In the genomic region with DNA sequence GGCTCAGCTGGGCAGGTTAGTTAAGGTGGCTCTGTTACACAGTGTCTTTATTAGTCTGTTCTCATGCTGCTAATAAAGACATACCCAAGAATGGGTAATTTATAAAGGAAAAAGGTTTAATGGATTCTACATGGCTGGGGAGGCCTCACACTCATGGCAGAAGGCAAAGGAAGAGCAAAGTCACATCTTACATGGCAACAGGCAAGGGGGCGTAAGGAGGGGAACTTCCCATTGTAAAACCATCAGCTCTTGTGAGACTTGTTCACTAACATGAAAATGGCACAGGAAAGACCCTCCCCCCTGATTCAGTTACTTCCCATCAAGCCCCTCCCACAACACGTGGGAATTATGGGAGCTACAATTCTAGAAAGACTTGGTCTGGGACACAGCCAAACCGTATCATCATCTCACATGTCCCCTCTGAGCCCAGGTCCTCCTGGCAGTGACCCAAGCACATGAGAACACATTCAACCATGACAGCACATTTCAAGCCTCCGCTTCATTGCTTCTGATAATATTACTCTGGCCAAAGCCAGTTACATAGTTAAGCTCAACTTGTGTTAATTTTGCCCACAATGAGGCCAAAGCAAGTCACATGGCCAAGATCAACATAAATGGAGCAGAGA, we compare ENCODE assay signal across 23 cellular contexts.
DNase-seq lines count a peak whose midpoint lies in the region; TF ChIP-seq lines count a peak whose summit lies in the region.
"Had no signal": no experiment of that assay in that cellular context is flagged by ENCODE, and none has a peak within 500 bp of the region (broad histone marks: within the 10 kb centered on the region; RNA-seq: fewer than 3 reads in every experiment).

No MANE protein-coding gene starts in this region.

- H3K4me3 Mint-ChIP-seq in Caco-2 (ENCODE audit: unreplicated experiment) = no peak overlapping the region
- H3K4me3 Mint-ChIP-seq: CD4-positive, alpha-beta T cell; T-helper 2 cell treated with Interferon-gamma antibody and Interleukin-4, amounts not matched to agents 5 μg/mL and 100 μg/mL, for 36 hours had no signal

- in situ Hi-C loops in Caki2 (cut with HindIII; ENCODE audit: low pct_unique_long_range_greater_than_20kb, low sequenced_read_pairs) = no loop called here

- H3K27me3 ChIP-seq in Caco-2 (replicated peaks; ENCODE audit: control insufficient read depth, insufficient read depth, low read length) = no peaks in the 10 kb centered on the region
- H3K27me3 ChIP-seq: BLaER1 treated with 17β-estradiol and CSF1 and Interleukin-3, amounts not matched to agents 10 nM and 100 nM had no signal

- H3K9me3 ChIP-seq in Caco-2 = no peaks in the 10 kb centered on the region
- H3K9me3 ChIP-seq: HAP-1 had no signal

- POLR2A ChIA-PET in Caco-2 (lab: Charles Lee) = no interaction called here

- H3K36me3 Mint-ChIP-seq in Caco-2 (ENCODE audit: insufficient read depth, unreplicated experiment) = peaks cover 6% of the 10 kb centered on the region

- H3K4me1 ChIP-seq in Caco-2 = no peaks in the 10 kb centered on the region
- H3K4me1 ChIP-seq: HAP-1 had no signal

- H3K27ac Mint-ChIP-seq in Caco-2 (ENCODE audit: unreplicated experiment) = no peak overlapping the region
- H3K27ac Mint-ChIP-seq: CD4-positive, alpha-beta T cell; T-helper 2 cell treated with Interferon-gamma antibody and Interleukin-4, amounts not matched to agents 5 μg/mL and 100 μg/mL, for 36 hours had no signal

- no peak overlapping the region for H3K4me3 ChIP-seq in Caco-2 (ENCODE audit: low read depth, low read length)
- H3K4me3 ChIP-seq: BLaER1 treated with 17β-estradiol and CSF1 and Interleukin-3, amounts not matched to agents 10 nM and 100 nM; GM23248; HAP-1 had no signal

- no TSS peak for BruUV-seq in Caco-2 (replicated peaks; lab: Mats Ljungman, UMichigan)

- DNase-seq in NCI-H1092 treated with DMSO at 0.1 percent for 48 hours (lab: John Stamatoyannopoulos, UW) = peak; percentile 3
- no peak for DNase-seq in NCI-H1092 (lab: John Stamatoyannopoulos, UW)
- peak; percentile 36 for DNase-seq in Caki2 (ENCODE audit: low read depth)
- peak; percentile 26 for DNase-seq in NCI-H69 (lab: John Stamatoyannopoulos, UW)
- DNase-seq in kidney tubule cell (ENCODE audit: low spot score) = peak; percentile 70
- no peak for DNase-seq in Kasumi-1 (lab: John Stamatoyannopoulos, UW)
- no peak for DNase-seq in Caco-2
- DNase-seq in amygdala (lab: John Stamatoyannopoulos, UW) = no peak
- DNase-seq: CD4-positive, alpha-beta T cell; GM23248; KBM-7; MM.1S; NCI-H1417 treated with DMSO at 0.1 percent for 48 hours; NCI-H187; NCI-H2107; NCI-H2227 treated with DMSO at 0.1 percent for 48 hours; NCI-H510A treated with DMSO at 0.1 percent for 48 hours; NCI-H774; SHP77 treated with DMSO at 0.1 percent for 48 hours; T-helper 1 cell had no signal

- TF ChIP-seq CTCF in Caco-2 (IDR thresholded peaks at IDR 0.05; ENCODE audit: insufficient read depth in 1 of 2, low read depth in 1 of 2, low read length in 1 of 2, severe bottlenecking in 1 of 2, unreplicated experiment in 1 of 2) = no peak

- H3K36me3 ChIP-seq in Caco-2 (ENCODE audit: control insufficient read depth, insufficient read depth, low read length) = no peaks in the 10 kb centered on the region
- H3K36me3 ChIP-seq: BLaER1 treated with 17β-estradiol and CSF1 and Interleukin-3, amounts not matched to agents 10 nM and 100 nM; HAP-1 had no signal

- peaks cover 17% of the 10 kb centered on the region for H3K9me3 Mint-ChIP-seq in Caco-2 (ENCODE audit: unreplicated experiment)
- H3K9me3 Mint-ChIP-seq: CD4-positive, alpha-beta T cell; T-helper 2 cell treated with Interferon-gamma antibody and Interleukin-4, amounts not matched to agents 5 μg/mL and 100 μg/mL, for 36 hours had no signal

- CTCF ChIA-PET in Caco-2 (lab: Charles Lee) = no interaction called here

- intact Hi-C loops in Caco-2 (cut with micrococcal nuclease; ENCODE audit: unreplicated experiment) = no loop called here

- H3K4me1 Mint-ChIP-seq in Caco-2 (ENCODE audit: low read depth, unreplicated experiment) = no peaks in the 10 kb centered on the region

- no peaks in the 10 kb centered on the region for H3K27me3 Mint-ChIP-seq in Caco-2 (ENCODE audit: insufficient read depth, unreplicated experiment)
- H3K27me3 Mint-ChIP-seq: CD4-positive, alpha-beta T cell had no signal

Comparison
In these comparisons a context has a peak if more than half of its experiments do, and no peak if none do; other contexts are left out.
1. DNase-seq: peak in NCI-H1092 treated with DMSO at 0.1 percent for 48 hours (single experiment), Caki2 (single experiment), NCI-H69 (single experiment) and kidney tubule cell (single experiment); none in NCI-H1092 (single experiment), Kasumi-1 (0 of 2), Caco-2 (0 of 2) and amygdala (0 of 56).